Comparison of ENCODE assay signal across 1 cellular context in genomic region chr12:53977596-53978464, GRCh38.
TF ChIP-seq lines count a peak whose summit lies in the region.

No MANE protein-coding gene starts in this region.

TF ChIP-seq in K562, 482 proteins besides CTCF, POLR2A, EP300 and RAD21:
- TF ChIP-seq ZNF133 (CRISPR knock-in tag; IDR thresholded peaks at IDR 0.05) (no peak), HLTF (IDR thresholded peaks at IDR 0.05) (no peak), ZNF280A (IDR thresholded peaks at IDR 0.05; ENCODE audit: low read depth, partially characterized antibody) (no peak), E2F5 (CRISPR knock-in tag; IDR thresholded peaks at IDR 0.05) (no peak), SPI1 (IDR thresholded peaks at IDR 0.05; ENCODE audit: borderline replicate concordance, low read depth, low read length) (peak; percentile 29; the same call in 1 of the 2 replicates), SFPQ (IDR thresholded peaks at IDR 0.05; ENCODE audit: low read depth, low read length) (no peak), JUNB (CRISPR knock-in tag; conservative IDR thresholded peaks at IDR 0.05) (no peak), DNMT1 (IDR thresholded peaks at IDR 0.05) (no peak), GTF2B (IDR thresholded peaks at IDR 0.05; ENCODE audit: extremely low read depth, insufficient read length) (no peak), TOE1 (IDR thresholded peaks at IDR 0.05; ENCODE audit: borderline replicate concordance) (no peak), TOE1 (CRISPR knock-in tag; IDR thresholded peaks at IDR 0.05; ENCODE audit: borderline replicate concordance, low read depth) (no peak), ELF4 (CRISPR knock-in tag; IDR thresholded peaks at IDR 0.05) (no peak), IRF9 (tag; IDR thresholded peaks at IDR 0.05) (no peak), LARP7 (IDR thresholded peaks at IDR 0.05) (no peak), DPF2 (IDR thresholded peaks at IDR 0.05) (no peak), ZNF740 (CRISPR knock-in tag; IDR thresholded peaks at IDR 0.05) (no peak), ZNF740 (tag; IDR thresholded peaks at IDR 0.05) (0 out of 4 replicates have a peak, but pooled peaks of 1 of the 2 experiments have one; percentile 30), CCAR2 (IDR thresholded peaks at IDR 0.05; ENCODE audit: low read depth, low read length) (no peak), ELF1 (tag; IDR thresholded peaks at IDR 0.05) (0 out of 2 replicates have a peak, but pooled peaks have one; percentile 23), DDX20 (tag; IDR thresholded peaks at IDR 0.05; ENCODE audit: low read depth) (no peak), ZFP36 (IDR thresholded peaks at IDR 0.05; ENCODE audit: low read depth, low read length, partially characterized antibody) (no peak), SMAD3 (CRISPR knock-in tag; conservative IDR thresholded peaks at IDR 0.05) (no peak)
TF ChIP-seq in K562: peak in this region for 3.
